In the genomic region with DNA sequence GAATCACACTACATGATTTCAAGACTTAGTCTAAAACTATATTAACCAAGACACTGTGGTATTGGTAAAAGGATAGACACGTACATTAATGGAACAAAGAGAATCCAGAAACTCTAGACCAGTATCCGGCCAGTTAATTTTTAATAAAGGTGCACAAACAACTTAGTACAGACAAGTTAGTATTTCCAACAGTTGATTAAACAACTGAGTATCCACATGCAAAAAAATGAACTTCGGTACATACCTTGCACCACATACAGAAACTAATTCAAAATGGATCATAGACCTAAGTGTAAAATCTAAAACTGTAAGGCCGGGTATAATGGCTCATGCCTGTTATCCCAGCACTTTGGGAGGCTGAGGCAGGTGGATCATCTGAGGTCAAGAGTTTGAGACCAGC, we compare ENCODE assay signal across 34 cellular contexts. TPM values are rescaled to one million over a fixed set of nuclear protein-coding genes. Genes with fewer than 3 reads are reported as not detected.
"Had no signal": no experiment of that assay in that cellular context is flagged by ENCODE, and none has a peak within 500 bp of the region (broad histone marks: within the 10 kb centered on the region; RNA-seq: fewer than 3 reads in every experiment).

No MANE protein-coding gene starts in this region.

- H3K27ac ChIP-seq: adrenal gland, ascending aorta, body of pancreas, brain microvascular endothelial cell, breast epithelium, cardiac muscle cell had no signal

- H3K36me3 ChIP-seq: adrenal gland, ascending aorta, brain microvascular endothelial cell, breast epithelium, cardiac muscle cell had no signal

- H3K9me3 ChIP-seq: adrenal gland, body of pancreas, breast epithelium had no signal

- H3K4me3 ChIP-seq: adrenal gland, ascending aorta, body of pancreas, breast epithelium, cardiac muscle cell had no signal

- H3K4me1 ChIP-seq: ascending aorta, breast epithelium had no signal

- FAIRE-seq: astrocyte, bronchial epithelial cell had no signal

- H3K27me3 ChIP-seq: adrenal gland, ascending aorta, body of pancreas, brain microvascular endothelial cell, breast epithelium, cardiac muscle cell had no signal

- ATAC-seq: activated naive CD4-positive, alpha-beta T cell treated with anti-CD3 and anti-CD28 coated beads, Interleukin-2, amount 50 U/mL, for 72 hours; activated naive CD8-positive, alpha-beta T cell treated with anti-CD3 and anti-CD28 coated beads, Interleukin-2, amount 50 U/mL, for 24 hours; activated T-cell treated with anti-CD3 and anti-CD28 coated beads, Interleukin-2, amount 50 U/mL, for 4 hours; activated T-cell treated with anti-CD3 and anti-CD28 coated beads, Interleukin-2, amount 50 U/mL, for 72 hours; activated T-helper 17 cell treated with anti-CD3 and anti-CD28 coated beads, Interleukin-2, amount 50 U/mL, for 72 hours; body of pancreas had no signal

- DNase-seq: activated effector memory CD4-positive, alpha-beta T cell treated with anti-CD3 and anti-CD28 coated beads, Interleukin-2, amount 50 U/mL, for 16 hours; activated effector memory CD4-positive, alpha-beta T cell treated with Interleukin-2 at 50 U/mL for 16 hours; activated gamma-delta T cell; activated gamma-delta T cell treated with Interleukin-2 at 50 U/mL for 16 hours; activated naive CD4-positive, alpha-beta T cell; activated naive CD4-positive, alpha-beta T cell treated with anti-CD3 and anti-CD28 coated beads for 36 hours; activated naive CD4-positive, alpha-beta T cell treated with anti-CD3 and anti-CD28 coated beads, Interleukin-2, amount 10 ng/mL, durations not matched to agents 7 days and 5 days; activated naive CD4-positive, alpha-beta T cell treated with anti-CD3 and anti-CD28 coated beads, Interleukin-2, amount 50 U/mL, for 16 hours; activated naive CD4-positive, alpha-beta T cell treated with Interleukin-2 at 50 U/mL for 16 hours; activated naive CD8-positive, alpha-beta T cell treated with anti-CD3 and anti-CD28 coated beads for 36 hours; activated naive CD8-positive, alpha-beta T cell treated with anti-CD3 and anti-CD28 coated beads, Interleukin-2, amount 10 ng/mL, durations not matched to agents 7 days and 5 days; activated naive CD8-positive, alpha-beta T cell treated with anti-CD3 and anti-CD28 coated beads, Interleukin-2, amount 50 U/mL, for 24 hours; activated T-cell treated with anti-CD3 and anti-CD28 coated beads for 4 hours; activated T-cell treated with anti-CD3 and anti-CD28 coated beads, Interleukin-2, amount 50 U/mL, for 1 hour; activated T-cell treated with anti-CD3 and anti-CD28 coated beads, Interleukin-2, amount 50 U/mL, for 24 hours; activated T-cell treated with anti-CD3 and anti-CD28 coated beads, Interleukin-2, amount 50 U/mL, for 4 hours; activated T-cell treated with anti-CD3 and anti-CD28 coated beads, Interleukin-2, amount 50 U/mL, for 48 hours; activated T-cell treated with anti-CD3 and anti-CD28 coated beads, Interleukin-2, amount 50 U/mL, for 72 hours; adrenal gland; amniotic stem cell; amygdala; anterior cingulate cortex; body of pancreas; brain microvascular endothelial cell; caudate nucleus; central memory CD4-positive, alpha-beta T cell; cerebellar nuclear complex had no signal

RNA-seq across cellular contexts. Expression of a gene that starts 51.3 kb away (rescaled TPM):
- total RNA-seq: ascending aorta had no signal
